In genomic region chr19:9674669-9675357, GRCh38 we compare ENCODE assay signal across 8 cellular contexts. TPM values are rescaled to one million over a fixed set of nuclear protein-coding genes. Genes with fewer than 3 reads are reported as not detected.
DNase-seq lines count a peak whose midpoint lies in the region; ATAC-seq and TF ChIP-seq lines count a peak whose summit lies in the region.

Gene ZNF562 (minus strand): TSS chr19:9675100. CDS start chr19:9660744, 14,356 bp downstream.

- TF ChIP-seq CTCF in fibroblast of pulmonary artery (IDR thresholded peaks at IDR 0.05; ENCODE audit: low read length, missing control alignments), result no peak
- no peak for TF ChIP-seq CTCF in nephron (IDR thresholded peaks at IDR 0.05; ENCODE audit: unreplicated experiment in 3 of 3)

- no peak for TF ChIP-seq EP300 in Ishikawa (IDR thresholded peaks at IDR 0.05; ENCODE audit: borderline replicate concordance)

- peak within 1 kb of the TSS; percentile 89 for H3K4me3 ChIP-seq in fibroblast of pulmonary artery (replicated peaks; ENCODE audit: low read depth, low read length)

- intact Hi-C loops in activated T-helper 2 cell treated with anti-CD3 and anti-CD28 coated beads, Interferon-gamma antibody, Interleukin-2, Interleukin-4, amounts not matched to agents 10 μg/mL and 5 μg/mL and 100 μg/mL, durations not matched to agents 14 hours and 24 hours and 36 hours (cut with micrococcal nuclease), result loop anchor here (2.0 to 5.0 kb wide), 3 partner anchors 54 to 238 kb away; partner anchors contain the start of genes ZNF266, ZNF561 and ZNF846

- peak within 1 kb of the TSS; percentile 87 for H3K4me3 Mint-ChIP-seq in activated T-helper 2 cell treated with anti-CD3 and anti-CD28 coated beads, Interferon-gamma antibody, Interleukin-2, Interleukin-4, amounts not matched to agents 10 μg/mL and 5 μg/mL and 100 μg/mL, durations not matched to agents 14 hours and 24 hours and 36 hours (ENCODE audit: low read depth)
- H3K4me3 Mint-ChIP-seq in nephron, result peak within 1 kb of the TSS; percentile 91 to 97 (median 95)
- H3K4me3 Mint-ChIP-seq in stimulated activated naive CD8-positive, alpha-beta T cell treated with anti-CD3 and anti-CD28 coated beads, Interleukin-15, amount 100 ng/mL, for 72 hours, result peak within 1 kb of the TSS; percentile 89 to 97

- H3K27ac Mint-ChIP-seq in activated T-helper 2 cell treated with anti-CD3 and anti-CD28 coated beads, Interferon-gamma antibody, Interleukin-2, Interleukin-4, amounts not matched to agents 10 μg/mL and 5 μg/mL and 100 μg/mL, durations not matched to agents 14 hours and 24 hours and 36 hours, result peak within 1 kb of the TSS; percentile 93
- H3K27ac Mint-ChIP-seq in nephron, result peak within 1 kb of the TSS; percentile 99 to 100 (median 100)
- peak within 1 kb of the TSS; percentile 99 for H3K27ac Mint-ChIP-seq in stimulated activated naive CD8-positive, alpha-beta T cell treated with anti-CD3 and anti-CD28 coated beads, Interleukin-15, amount 100 ng/mL, for 72 hours

- peak; percentile 89 for ATAC-seq in GM21423 (IDR thresholded peaks at IDR 0.05; ENCODE audit: unreplicated experiment)
- ATAC-seq in stimulated activated naive CD8-positive, alpha-beta T cell treated with anti-CD3 and anti-CD28 coated beads, Interleukin-15, amount 100 ng/mL, for 72 hours, result peak; percentile 87

- H3K4me1 Mint-ChIP-seq in activated T-helper 2 cell treated with anti-CD3 and anti-CD28 coated beads, Interferon-gamma antibody, Interleukin-2, Interleukin-4, amounts not matched to agents 10 μg/mL and 5 μg/mL and 100 μg/mL, durations not matched to agents 14 hours and 24 hours and 36 hours (ENCODE audit: low read depth), result peaks cover 10% of the 10 kb centered on the region
- H3K4me1 Mint-ChIP-seq in nephron, result no peaks in the 10 kb centered on the region
- peaks cover 42% of the 10 kb centered on the region for H3K4me1 Mint-ChIP-seq in stimulated activated naive CD8-positive, alpha-beta T cell treated with anti-CD3 and anti-CD28 coated beads, Interleukin-15, amount 100 ng/mL, for 72 hours

- H3K9me3 Mint-ChIP-seq in activated T-helper 2 cell treated with anti-CD3 and anti-CD28 coated beads, Interferon-gamma antibody, Interleukin-2, Interleukin-4, amounts not matched to agents 10 μg/mL and 5 μg/mL and 100 μg/mL, durations not matched to agents 14 hours and 24 hours and 36 hours, result peaks cover 54% of the 10 kb centered on the region
- H3K9me3 Mint-ChIP-seq in nephron, result peaks cover 55% of the 10 kb centered on the region
- peaks cover 24 to 52% of the 10 kb centered on the region in 2 donors for H3K9me3 Mint-ChIP-seq in stimulated activated naive CD8-positive, alpha-beta T cell treated with anti-CD3 and anti-CD28 coated beads, Interleukin-15, amount 100 ng/mL, for 72 hours

- H3K27me3 Mint-ChIP-seq in activated T-helper 2 cell treated with anti-CD3 and anti-CD28 coated beads, Interferon-gamma antibody, Interleukin-2, Interleukin-4, amounts not matched to agents 10 μg/mL and 5 μg/mL and 100 μg/mL, durations not matched to agents 14 hours and 24 hours and 36 hours (ENCODE audit: low read depth), result no peaks in the 10 kb centered on the region
- no peaks in the 10 kb centered on the region for H3K27me3 Mint-ChIP-seq in nephron (ENCODE audit: low read depth)
- no peaks in the 10 kb centered on the region for H3K27me3 Mint-ChIP-seq in stimulated activated naive CD8-positive, alpha-beta T cell treated with anti-CD3 and anti-CD28 coated beads, Interleukin-15, amount 100 ng/mL, for 72 hours

- DNase-seq in COR-L47 (lab: John Stamatoyannopoulos, UW), result peak; percentile 84
- peak; percentile 92 for DNase-seq in RKO (ENCODE audit: low spot score)
- DNase-seq in activated T-helper 2 cell treated with anti-CD3 and anti-CD28 coated beads, Interferon-gamma antibody, Interleukin-2, Interleukin-4, amounts not matched to agents 10 μg/mL and 5 μg/mL and 100 μg/mL, durations not matched to agents 14 hours and 24 hours and 36 hours (ENCODE audit: low spot score), result peak; percentile 70
- DNase-seq in fibroblast of pulmonary artery (ENCODE audit: low read depth), result peak; percentile 91
- DNase-seq in stimulated activated naive CD8-positive, alpha-beta T cell treated with anti-CD3 and anti-CD28 coated beads, Interleukin-15, amount 100 ng/mL, for 72 hours, result peak; percentile 84 to 89

- TF ChIP-seq RAD21 in Ishikawa (IDR thresholded peaks at IDR 0.05; ENCODE audit: low read depth), result no peak

- H3K36me3 Mint-ChIP-seq in activated T-helper 2 cell treated with anti-CD3 and anti-CD28 coated beads, Interferon-gamma antibody, Interleukin-2, Interleukin-4, amounts not matched to agents 10 μg/mL and 5 μg/mL and 100 μg/mL, durations not matched to agents 14 hours and 24 hours and 36 hours (ENCODE audit: low read depth), result peaks cover 52% of the 10 kb centered on the region
- peaks cover 67% of the 10 kb centered on the region for H3K36me3 Mint-ChIP-seq in nephron (ENCODE audit: low read depth)

TF ChIP-seq in Ishikawa, 13 proteins besides CTCF, POLR2A, EP300 and RAD21:
- TF ChIP-seq CEBPB (IDR thresholded peaks at IDR 0.05), result no peak
- TF ChIP-seq CREB1 (IDR thresholded peaks at IDR 0.05; ENCODE audit: low read depth), result peak; percentile 74
- TF ChIP-seq YY1 (IDR thresholded peaks at IDR 0.05; ENCODE audit: low read depth), result peak; percentile 94
- peak; percentile 58; the same call in 1 of the 2 replicates for TF ChIP-seq TAF1 (IDR thresholded peaks at IDR 0.05; ENCODE audit: low read depth)
- no peak for TF ChIP-seq TCF12 (IDR thresholded peaks at IDR 0.05; ENCODE audit: low read depth)
- peak; percentile 87 for TF ChIP-seq MAX (IDR thresholded peaks at IDR 0.05)
- peak; percentile 30; the same call in 1 of the 2 replicates for TF ChIP-seq EGR1 (IDR thresholded peaks at IDR 0.05)

RNA-seq across cellular contexts. Expression of gene ZNF562, which starts in this region (rescaled TPM):
- 17.3 and 18.2 TPM in 2 replicates for total RNA-seq in activated T-helper 2 cell treated with anti-CD3 and anti-CD28 coated beads, Interferon-gamma antibody, Interleukin-2, Interleukin-4, amounts not matched to agents 10 μg/mL and 5 μg/mL and 100 μg/mL, durations not matched to agents 14 hours and 24 hours and 36 hours

Comparison
In these comparisons a context has a peak if more than half of its experiments do, and no peak if none do; other contexts are left out.
1. Peak in every context shown above with its lines: DNase-seq, ATAC-seq and H3K4me3 ChIP-seq.